Comparison of ENCODE assay signal across 10 cellular contexts in the genomic region with DNA sequence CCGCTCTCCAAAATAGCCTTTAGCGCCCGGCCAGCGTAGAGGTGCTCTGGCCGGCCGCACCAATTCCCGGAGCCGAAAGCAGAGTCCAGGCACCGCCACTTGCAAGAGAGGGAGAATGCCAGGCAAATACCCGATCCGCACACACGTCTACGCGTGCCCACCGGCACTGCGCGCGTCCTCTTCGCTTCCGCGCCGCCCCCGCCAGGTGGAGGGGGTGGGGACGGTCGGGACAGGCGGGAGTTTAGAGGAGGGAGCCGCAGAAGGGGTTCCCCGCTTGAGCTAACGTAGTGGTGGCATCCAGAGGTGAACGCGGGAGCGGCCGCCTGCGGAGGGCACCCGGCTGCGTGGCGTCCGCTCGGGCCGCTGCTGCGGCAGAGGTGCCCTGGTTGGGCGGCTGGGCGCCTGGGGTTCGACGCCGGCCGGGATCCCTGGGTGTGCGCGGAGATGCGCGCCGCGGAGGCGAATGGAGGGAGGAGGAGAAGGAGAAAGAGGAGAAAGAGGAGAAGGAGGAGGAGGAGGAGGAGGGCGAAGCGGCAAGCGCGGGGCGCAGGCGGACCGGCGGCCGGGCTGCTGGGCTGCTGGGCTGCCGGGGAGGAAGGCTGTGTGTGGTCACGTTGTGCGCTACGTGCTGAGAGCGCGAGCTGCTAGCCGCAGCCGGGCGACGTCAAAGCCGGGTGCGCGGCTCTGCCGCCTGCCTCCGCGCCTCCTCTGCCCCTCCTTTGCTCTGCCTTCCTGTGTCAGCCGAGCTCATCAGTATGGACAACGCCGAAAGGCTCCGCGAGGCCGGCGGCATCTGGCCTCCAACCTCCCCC. TPM values are rescaled to one million over a fixed set of nuclear protein-coding genes. Genes with fewer than 3 reads are reported as not detected.
DNase-seq lines count a peak whose midpoint lies in the region; ATAC-seq lines count a peak whose summit lies in the region.
"Had no signal": no experiment of that assay in that cellular context is flagged by ENCODE, and none has a peak within 500 bp of the region (broad histone marks: within the 10 kb centered on the region; RNA-seq: fewer than 3 reads in every experiment).

A gene (minus strand): TSS at position 117 of the 812 bp plus-strand sequence.

- H3K27ac ChIP-seq in right cardiac atrium (ENCODE audit: low read length): no peak within 1 kb of the TSS
- H3K27ac ChIP-seq: SJSA1 had no signal

- no peaks in the 10 kb centered on the region for H3K9me3 Mint-ChIP-seq in activated CD4-positive, alpha-beta T cell treated with anti-CD3 and anti-CD28 coated beads, Interleukin-2, amount 10 ng/mL, durations not matched to agents 7 days and 5 days

- H3K27me3 ChIP-seq in right cardiac atrium (ENCODE audit: control insufficient read depth, insufficient read depth): no peaks in the 10 kb centered on the region

- DNase-seq in activated CD4-positive, alpha-beta T cell treated with anti-CD3 and anti-CD28 coated beads, Interleukin-2, amount 10 ng/mL, durations not matched to agents 7 days and 5 days: no peak
- DNase-seq in activated CD4-positive, alpha-beta T cell treated with anti-CD3 and anti-CD28 coated beads, Interleukin-2, amount 50 U/mL, for 48 hours: no peak
- DNase-seq in SHP77 (lab: John Stamatoyannopoulos, UW) (peak; percentile 80 to 84), right cardiac atrium (no peak), skeletal muscle cell (ENCODE audit: low read depth) (no peak), GOT3 (lab: John Stamatoyannopoulos, UW) (no peak), UCSD-AML1 (lab: John Stamatoyannopoulos, UW; ENCODE audit: unreplicated experiment) (no peak)
- DNase-seq: left cardiac atrium had no signal

- POLR2A ChIA-PET in activated CD4-positive, alpha-beta T cell treated with anti-CD3 and anti-CD28 coated beads, Interleukin-2, amount 10 ng/mL, durations not matched to agents 7 days and 5 days (lab: Charles Lee): no interaction called here

- no peaks in the 10 kb centered on the region for H3K36me3 Mint-ChIP-seq in activated CD4-positive, alpha-beta T cell treated with anti-CD3 and anti-CD28 coated beads, Interleukin-2, amount 10 ng/mL, durations not matched to agents 7 days and 5 days (ENCODE audit: low read depth)

- H3K4me1 ChIP-seq in right cardiac atrium (ENCODE audit: control insufficient read depth, insufficient read depth, low read length): no peaks in the 10 kb centered on the region
- H3K4me1 ChIP-seq: SJSA1 had no signal

- peaks cover 42% of the 10 kb centered on the region for H3K27me3 Mint-ChIP-seq in activated CD4-positive, alpha-beta T cell treated with anti-CD3 and anti-CD28 coated beads, Interleukin-2, amount 10 ng/mL, durations not matched to agents 7 days and 5 days

- H3K9me3 ChIP-seq in right cardiac atrium (ENCODE audit: control insufficient read depth, low read length): no peaks in the 10 kb centered on the region
- H3K9me3 ChIP-seq: SJSA1 had no signal

- CTCF ChIA-PET in activated CD4-positive, alpha-beta T cell treated with anti-CD3 and anti-CD28 coated beads, Interleukin-2, amount 10 ng/mL, durations not matched to agents 7 days and 5 days (lab: Charles Lee): interaction anchor here (0.6 kb wide), 1 partner anchor 1561 kb away, joined by 3 read pairs; no protein-coding TSS in a partner anchor

- H3K4me3 ChIP-seq in right cardiac atrium (ENCODE audit: low read length): peak within 1 kb of the TSS; percentile 24
- peak within 1 kb of the TSS; percentile 31 for H3K4me3 ChIP-seq in skeletal muscle cell (ENCODE audit: low read depth, low read length)
- H3K4me3 ChIP-seq: SJSA1 had no signal

- H3K4me1 Mint-ChIP-seq in activated CD4-positive, alpha-beta T cell treated with anti-CD3 and anti-CD28 coated beads, Interleukin-2, amount 10 ng/mL, durations not matched to agents 7 days and 5 days: peaks cover 5% of the 10 kb centered on the region

- ATAC-seq in right cardiac atrium (peak in 1 of 2 donors; percentile 11), HG02973 (IDR thresholded peaks at IDR 0.05; ENCODE audit: unreplicated experiment) (no peak)

- H3K4me3 Mint-ChIP-seq in activated CD4-positive, alpha-beta T cell treated with anti-CD3 and anti-CD28 coated beads, Interleukin-2, amount 10 ng/mL, durations not matched to agents 7 days and 5 days: peak within 1 kb of the TSS; percentile 14

- H3K27ac Mint-ChIP-seq in activated CD4-positive, alpha-beta T cell treated with anti-CD3 and anti-CD28 coated beads, Interleukin-2, amount 10 ng/mL, durations not matched to agents 7 days and 5 days: no peak within 1 kb of the TSS

- WGBS in right cardiac atrium: under 1% methylated on average over 86 of the region's 86 CpGs

- intact Hi-C loops in right cardiac atrium (cut with DNase I): no loop called here

RNA-seq across cellular contexts. Expression of the gene that starts here (rescaled TPM):
- not detected for total RNA-seq in activated CD4-positive, alpha-beta T cell treated with anti-CD3 and anti-CD28 coated beads, Interleukin-2, amount 10 ng/mL, durations not matched to agents 7 days and 5 days
- under 1 TPM in 1 of 4 donors, not detected in 3; 0.14 TPM for total RNA-seq in right cardiac atrium
- not detected for polyA plus RNA-seq in right cardiac atrium
- total RNA-seq: SJSA1 had no signal

Comparison
In these comparisons a context has a peak if more than half of its experiments do, and no peak if none do; other contexts are left out.
1. DNase-seq: peak in SHP77 (2 of 2); none in activated CD4-positive, alpha-beta T cell treated with anti-CD3 and anti-CD28 coated beads, Interleukin-2, amount 10 ng/mL, durations not matched to agents 7 days and 5 days (single experiment), activated CD4-positive, alpha-beta T cell treated with anti-CD3 and anti-CD28 coated beads, Interleukin-2, amount 50 U/mL, for 48 hours (0 of 2), right cardiac atrium (0 of 3), skeletal muscle cell (single experiment), GOT3 (single experiment) and UCSD-AML1 (single experiment).